Comparison of ENCODE assay signal across 16 cellular contexts in the genomic region with DNA sequence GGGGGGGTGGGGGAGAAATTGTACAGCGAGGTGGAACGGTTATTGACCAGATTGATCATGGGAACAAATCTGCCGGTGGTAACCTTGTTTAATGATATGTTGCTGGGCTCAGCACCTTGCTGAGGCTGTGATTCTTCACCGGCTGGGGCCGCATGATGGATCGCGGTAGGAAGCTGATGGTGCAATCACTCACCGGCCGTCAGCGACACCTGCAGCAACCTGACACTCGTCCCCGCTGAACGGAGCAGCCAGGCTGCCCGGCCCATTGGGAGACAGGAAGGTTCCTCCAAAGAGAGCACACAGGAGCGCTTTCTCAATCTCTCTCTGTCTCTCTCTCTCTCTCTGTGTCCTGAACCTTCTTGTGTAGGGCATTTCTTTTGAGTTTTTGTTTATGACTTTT.
DNase-seq lines count a peak whose midpoint lies in the region; ATAC-seq, FAIRE-seq and TF ChIP-seq lines count a peak whose summit lies in the region.
"Had no signal": no experiment of that assay in that cellular context is flagged by ENCODE, and none has a peak within 500 bp of the region (broad histone marks: within the 10 kb centered on the region; RNA-seq: fewer than 3 reads in every experiment).

No MANE protein-coding gene starts in this region.

- TF ChIP-seq CTCF in H1 (IDR thresholded peaks at IDR 0.05; ENCODE audit: control extremely low read depth in 1 of 3, insufficient read depth in 1 of 3, low read depth in 1 of 3, low read length in 3 of 3) (peak; percentile 28 to 33 (median 32)), lower lobe of right lung (IDR thresholded peaks at IDR 0.05) (no peak)

- POLR2A ChIA-PET in H1 (lab: Charles Lee; ENCODE audit: partially characterized antibody), result interaction anchor here (0.6 to 1.1 kb wide), 3 partner anchors 9 to 125 kb away, joined by 3 to 5 read pairs (median 3); no protein-coding TSS in a partner anchor

- no peaks in the 10 kb centered on the region for H4K20me1 ChIP-seq in H1 (replicated peaks in 1 of 2; ENCODE audit: control insufficient read depth in 1 of 2, insufficient read depth in 2 of 2, low read length in 2 of 2)

- H3K79me1 ChIP-seq in H1 (ENCODE audit: low read depth, low read length), result no peaks in the 10 kb centered on the region

- no peaks in the 10 kb centered on the region for H3K79me2 ChIP-seq in H1 (ENCODE audit: control insufficient read depth in 1 of 2, insufficient read depth in 2 of 2, low read length in 2 of 2)

- WGBS in H1 (ENCODE audit: extremely low coverage in 1 of 2, insufficient coverage in 1 of 2, insufficient read length in 1 of 2, insufficient replicate concordance in 2 of 2, low coverage in 1 of 2, low lambda C conversion rate in 2 of 2, missing lambda C conversion rate in 1 of 2), 2 experiments, result 5% methylated on average over 15 of the region's 15 CpGs; no CpG with 5 or more reads in 1 of the 2 experiments

- H2BK120ac ChIP-seq in H1 (replicated peaks; ENCODE audit: low read depth, low read length), result no peak overlapping the region

- no peak overlapping the region for H2BK12ac ChIP-seq in H1 (ENCODE audit: low read depth, low read length)

- ATAC-seq in lower lobe of right lung, result no peak
- no peak for ATAC-seq in GM18868 (IDR thresholded peaks at IDR 0.05; ENCODE audit: unreplicated experiment)

- H2AK5ac ChIP-seq in H1 (ENCODE audit: low read depth, low read length), result no peak overlapping the region

- no peaks in the 10 kb centered on the region; the same call in 1 of the 2 replicates for H3K23me2 ChIP-seq in H1 (ENCODE audit: low read depth, low read length)

- intact Hi-C loops in lower lobe of right lung (cut with DNase I), result no loop called here

- no peak overlapping the region for H3K23ac ChIP-seq in H1 (ENCODE audit: insufficient read length)

- no peak overlapping the region for H3K56ac ChIP-seq in H1 (replicated peaks; ENCODE audit: insufficient read length, low read depth, low read length)

- H3K9me3 ChIP-seq in H1 (ENCODE audit: insufficient read depth in 2 of 2, low read depth in 1 of 2, low read length in 1 of 2) (no peaks in the 10 kb centered on the region), lower lobe of right lung (no peaks in the 10 kb centered on the region)
- H3K9me3 ChIP-seq: ascending aorta, MG63, testis had no signal

- H3K27me3 ChIP-seq in H7 (ENCODE audit: control insufficient read depth, insufficient read depth, low read length) (no peaks in the 10 kb centered on the region), H1 (replicated peaks in 1 of 4; ENCODE audit: control insufficient read depth in 3 of 4, extremely low read depth in 1 of 4, insufficient read depth in 3 of 4, low read length in 3 of 4) (peaks cover 0 to 3% (median 0%) of the 10 kb centered on the region in 4 experiments; a peak in 3 of 7 replicates), lower lobe of right lung (ENCODE audit: low read depth) (peaks cover under 1% of the 10 kb centered on the region)
- H3K27me3 ChIP-seq: ascending aorta, testis had no signal

- no peak overlapping the region for H3K14ac ChIP-seq in H1 (ENCODE audit: insufficient read length)

- no peak overlapping the region for H4K91ac ChIP-seq in H1 (replicated peaks; ENCODE audit: insufficient read length, low read length)

- no peak for TF ChIP-seq POLR2A in H1 (IDR thresholded peaks at IDR 0.05; ENCODE audit: control extremely low read depth in 1 of 2, low read depth in 2 of 2, low read length in 2 of 2)

- no peak overlapping the region for H4K5ac ChIP-seq in H1 (ENCODE audit: insufficient read length, low read depth, low read length)

- no peak overlapping the region for H2AFZ ChIP-seq in H1 (ENCODE audit: low read length)

- peak; percentile 28 for FAIRE-seq in H1 (lab: Jason Lieb, UNC)
- FAIRE-seq in frontal cortex (lab: Jason Lieb, UNC), result no peak

- H2BK5ac ChIP-seq in H1 (ENCODE audit: low read depth, low read length), result no peak overlapping the region

- peak overlapping the region; percentile 37 to 66; a peak in 3 of 4 replicates for H3K4me2 ChIP-seq in H1 (ENCODE audit: insufficient read depth in 1 of 2, low read depth in 2 of 2, low read length in 2 of 2)

- no peak overlapping the region for H3K9ac ChIP-seq in H1 (replicated peaks in 1 of 4; ENCODE audit: extremely low read depth in 1 of 4, low read depth in 3 of 4, low read length in 3 of 4)

- peak; percentile 46 for DNase-seq in H7
- peak; percentile 82 for DNase-seq in NCI-H2107 (lab: John Stamatoyannopoulos, UW)
- peak; percentile 36 to 70 for DNase-seq in H1 (ENCODE audit: low read depth in 1 of 2, low spot score in 2 of 2)
- peak; percentile 45 for DNase-seq in lower lobe of right lung
- DNase-seq in frontal cortex (ENCODE audit: low spot score in 2 of 2), result no peak
- no peak for DNase-seq in NCI-H1092 treated with DMSO at 0.1 percent for 48 hours (lab: John Stamatoyannopoulos, UW)
- no peak for DNase-seq in dermis blood vessel endothelial cell
- DNase-seq: activated CD4-positive, alpha-beta T cell treated with anti-CD3 and anti-CD28 coated beads for 4 hours; activated T-cell treated with anti-CD3 and anti-CD28 coated beads, Interleukin-2, amount 50 U/mL, for 48 hours; CD4-positive, CD25-positive, alpha-beta regulatory T cell; kidney glomerular epithelial cell; MG63; T-helper 1 cell; testis had no signal

- no peak overlapping the region for H3K18ac ChIP-seq in H1 (ENCODE audit: extremely low read depth, low read length)

- no peak overlapping the region for H2BK15ac ChIP-seq in H1 (ENCODE audit: low read length)

- CTCF ChIA-PET in H1 (lab: Charles Lee; ENCODE audit: partially characterized antibody), result interaction anchor here (0.6 to 1.4 kb wide), 7 partner anchors 14 to 945 kb away, joined by 3 to 7 read pairs (median 3); no protein-coding TSS in a partner anchor

- H3K27ac ChIP-seq in H1 (ENCODE audit: low read depth, low read length), result no peak overlapping the region
- H3K27ac ChIP-seq in lower lobe of right lung, result no peak overlapping the region
- H3K27ac ChIP-seq: ascending aorta, testis had no signal

- TF ChIP-seq RAD21 in H1 (IDR thresholded peaks at IDR 0.05 in 1 of 2, conservative IDR thresholded peaks at IDR 0.05 in 1 of 2; ENCODE audit: low read depth in 2 of 2, low read length in 2 of 2), result peak; percentile 50 to 63

- no peak overlapping the region for H3K4me3 ChIP-seq in H7 (ENCODE audit: insufficient read depth, low read depth, low read length)
- H3K4me3 ChIP-seq in H1 (ENCODE audit: extremely low read depth in 1 of 4, insufficient read depth in 2 of 4, low read depth in 3 of 4, low read length in 4 of 4), result peak overlapping the region in 1 of 4 experiments; percentile 48; a peak in 2 of 8 replicates
- no peak overlapping the region for H3K4me3 ChIP-seq in lower lobe of right lung
- H3K4me3 ChIP-seq: ascending aorta, MG63, testis had no signal

- H2BK20ac ChIP-seq in H1 (ENCODE audit: low read length), result no peak overlapping the region

- H3K36me3 ChIP-seq in H7 (replicated peaks; ENCODE audit: control insufficient read depth, insufficient read depth, low read length) (no peaks in the 10 kb centered on the region), H1 (ENCODE audit: control insufficient read depth in 2 of 4, insufficient read depth in 4 of 4, low read length in 3 of 4) (no peaks in the 10 kb centered on the region), lower lobe of right lung (no peaks in the 10 kb centered on the region)
- H3K36me3 ChIP-seq: ascending aorta, MG63 had no signal

- no peak overlapping the region for H3K4ac ChIP-seq in H1 (replicated peaks; ENCODE audit: insufficient read length, low read depth, low read length)

- H4K8ac ChIP-seq in H1 (ENCODE audit: extremely low read depth, insufficient read depth, low read length), result no peak overlapping the region

- TF ChIP-seq EP300 in H1 (IDR thresholded peaks at IDR 0.05; ENCODE audit: borderline replicate concordance in 1 of 2, low read depth in 2 of 2, low read length in 2 of 2), result peak in 1 of 2 experiments; percentile 50; a peak in 1 of 3 replicates

- H3K4me1 ChIP-seq in H1 (replicated peaks in 1 of 4; ENCODE audit: control insufficient read depth in 3 of 4, insufficient read depth in 4 of 4, low read length in 3 of 4) (peaks cover 0 to 3% (median 0%) of the 10 kb centered on the region in 4 experiments; a peak in 2 of 7 replicates), lower lobe of right lung (no peaks in the 10 kb centered on the region)
- H3K4me1 ChIP-seq: ascending aorta, testis had no signal

TF ChIP-seq in H1, 55 proteins besides CTCF, POLR2A, EP300 and RAD21 (continues in another document):
- no peak for TF ChIP-seq SAP30 (IDR thresholded peaks at IDR 0.05; ENCODE audit: insufficient read depth, insufficient replicate concordance, low read length)
- no peak for TF ChIP-seq POLR2AphosphoS5 (IDR thresholded peaks at IDR 0.05; ENCODE audit: low read depth, low read length)
- TF ChIP-seq PHF8 (conservative IDR thresholded peaks at IDR 0.05; ENCODE audit: low read depth, low read length), result no peak
- TF ChIP-seq SIX5 (IDR thresholded peaks at IDR 0.05; ENCODE audit: low read depth, low read length), result no peak
- no peak for TF ChIP-seq BRCA1 (IDR thresholded peaks at IDR 0.05; ENCODE audit: low read depth, low read length)
- no peak for TF ChIP-seq RBBP5 (IDR thresholded peaks at IDR 0.05; ENCODE audit: borderline replicate concordance, low read depth, low read length)
- no peak for TF ChIP-seq EGR1 (IDR thresholded peaks at IDR 0.05; ENCODE audit: borderline replicate concordance, low read depth, low read length)
- TF ChIP-seq CBX8 (IDR thresholded peaks at IDR 0.05; ENCODE audit: borderline replicate concordance, low read depth, low read length), result no peak
- TF ChIP-seq CREB1 (IDR thresholded peaks at IDR 0.05), result 0 out of 2 replicates have a peak, but pooled peaks have one; percentile 16
- no peak for TF ChIP-seq ZNF274 (IDR thresholded peaks at IDR 0.05; ENCODE audit: borderline replicate concordance, extremely low read depth, low read length)
- TF ChIP-seq, protein P1, sequence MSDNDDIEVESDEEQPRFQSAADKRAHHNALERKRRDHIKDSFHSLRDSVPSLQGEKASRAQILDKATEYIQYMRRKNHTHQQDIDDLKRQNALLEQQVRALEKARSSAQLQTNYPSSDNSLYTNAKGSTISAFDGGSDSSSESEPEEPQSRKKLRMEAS (IDR thresholded peaks at IDR 0.05), result peak; percentile 72
- no peak for TF ChIP-seq SRF (IDR thresholded peaks at IDR 0.05; ENCODE audit: low read depth, low read length)

Comparison
In these comparisons a context has a peak if more than half of its experiments do, and no peak if none do; other contexts are left out.
1. DNase-seq: peak in H7 (single experiment), NCI-H2107 (single experiment), H1 (2 of 2) and lower lobe of right lung (single experiment); none in frontal cortex (0 of 2), NCI-H1092 treated with DMSO at 0.1 percent for 48 hours (single experiment) and dermis blood vessel endothelial cell (single experiment).